In the genomic region with DNA sequence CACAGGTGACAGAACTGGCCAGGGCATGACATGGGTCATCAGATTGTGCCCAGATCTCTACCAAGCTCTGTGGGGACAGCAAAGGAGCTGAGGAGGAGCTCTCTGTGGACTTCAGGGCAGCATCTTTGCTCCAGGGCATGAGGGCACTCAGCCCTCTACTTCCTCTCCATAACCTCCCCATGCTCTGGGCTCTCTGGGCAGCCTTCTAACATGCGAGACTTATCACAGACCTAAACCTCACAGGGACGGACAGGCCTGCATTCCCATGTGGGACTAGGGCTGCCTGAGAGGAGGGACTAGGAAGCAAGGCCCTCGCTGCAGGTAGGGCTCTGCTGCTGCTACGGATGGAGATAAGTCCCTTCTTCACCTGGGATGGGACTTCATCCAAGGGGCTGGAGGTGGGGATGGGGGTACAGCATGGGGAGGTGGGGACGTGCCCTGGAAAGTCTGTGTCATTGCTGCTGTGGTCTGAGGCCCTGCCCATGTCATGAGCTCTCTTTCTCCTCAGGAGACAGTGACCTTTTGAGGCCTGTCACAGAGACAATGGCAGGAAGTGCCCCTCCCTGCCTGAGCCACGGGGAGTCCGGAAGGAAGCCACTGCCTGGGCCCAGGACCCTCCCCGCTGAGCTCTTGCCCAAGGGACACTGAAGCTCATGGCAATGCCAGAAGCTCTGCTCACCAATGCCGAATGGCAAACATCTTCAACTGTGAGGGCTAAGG, we compare ENCODE assay signal across 8 cellular contexts. TPM values are rescaled to one million over a fixed set of nuclear protein-coding genes. Genes with fewer than 3 reads are reported as not detected.
DNase-seq lines count a peak whose midpoint lies in the region; ATAC-seq and TF ChIP-seq lines count a peak whose summit lies in the region.

No MANE protein-coding gene starts in this region.

- H3K27me3 Mint-ChIP-seq in naive thymus-derived CD8-positive, alpha-beta T cell: no peaks in the 10 kb centered on the region

- CTCF ChIA-PET in PC-9 (lab: Charles Lee): interaction anchor here (1.4 kb wide), 1 partner anchor 63 kb away, joined by 3 read pairs; no protein-coding TSS in a partner anchor

- no peaks in the 10 kb centered on the region for H3K36me3 ChIP-seq in PC-9 (ENCODE audit: low read depth)

- no peak for TF ChIP-seq CTCF in PC-9 (conservative IDR thresholded peaks at IDR 0.05)
- TF ChIP-seq CTCF in coronary artery (IDR thresholded peaks at IDR 0.05): no peak

- H3K4me3 Mint-ChIP-seq in naive thymus-derived CD8-positive, alpha-beta T cell: peak overlapping the region; percentile 43 to 84 (median 76)

- no peaks in the 10 kb centered on the region for H3K27me3 ChIP-seq in PC-9 (ENCODE audit: insufficient read depth, low read depth)

- peaks cover 49% of the 10 kb centered on the region for H3K4me1 ChIP-seq in PC-9 (replicated peaks; ENCODE audit: insufficient read depth)

- H3K36me3 Mint-ChIP-seq in naive thymus-derived CD8-positive, alpha-beta T cell: peaks cover 5 to 18% (median 7%) of the 10 kb centered on the region in 3 donors

- no peak overlapping the region for H2AFZ ChIP-seq in PC-9

- intact Hi-C loops in PC-9 (cut with micrococcal nuclease; ENCODE audit: unreplicated experiment): loop anchor here (2.0 kb wide), 1 partner anchor 18 kb away; no protein-coding TSS in a partner anchor

- H3K4me3 ChIP-seq in PC-9 (no peak overlapping the region), coronary artery (no peak overlapping the region)

- peak; percentile 91 for ATAC-seq in naive thymus-derived CD8-positive, alpha-beta T cell
- no peak for ATAC-seq in GM18858 (IDR thresholded peaks at IDR 0.05; ENCODE audit: unreplicated experiment)

- no peaks in the 10 kb centered on the region for H3K9me3 Mint-ChIP-seq in naive thymus-derived CD8-positive, alpha-beta T cell

- POLR2A ChIA-PET in PC-9 (lab: Charles Lee; ENCODE audit: unreplicated experiment): interaction anchor here (0.6 to 0.7 kb wide), 2 partner anchors 35 to 53 kb away, joined by 4 to 5 read pairs; no protein-coding TSS in a partner anchor
- POLR2A ChIA-PET in naive thymus-derived CD8-positive, alpha-beta T cell (lab: Charles Lee): interaction anchor here (0.6 to 8.8 kb wide), 15 partner anchors 11 to 140 kb away, joined by 3 to 143 read pairs (median 4); a partner anchor contains a TSS

- H3K4me2 ChIP-seq in PC-9: peak overlapping the region; percentile 40

- DNase-seq in Daoy (ENCODE audit: low read depth) (peak; percentile 23), PC-9 (peak in 1 of 2 experiments; percentile 50), NCI-H1417 treated with DMSO at 0.1 percent for 48 hours (lab: John Stamatoyannopoulos, UW) (no peak), epidermal melanocyte (ENCODE audit: insufficient read length, low spot score) (no peak), coronary artery (ENCODE audit: low spot score) (no peak)
- peak; percentile 13 for DNase-seq in activated T-helper 9 cell treated with anti-CD3 and anti-CD28 coated beads, Interleukin-2, amount 50 U/mL, for 16 hours (ENCODE audit: low read depth)
- peak in 9 of 10 donors; percentile 23 to 78 (median 45) for DNase-seq in naive thymus-derived CD8-positive, alpha-beta T cell

- H3K4me1 Mint-ChIP-seq in naive thymus-derived CD8-positive, alpha-beta T cell: peaks cover 44 to 76% (median 72%) of the 10 kb centered on the region in 4 donors

- 0 out of 2 replicates have a peak, but pooled peaks cover 2% of the 10 kb centered on the region for H3K79me2 ChIP-seq in PC-9 (ENCODE audit: low read depth)

- BruUV-seq in PC-9 (replicated peaks; lab: Mats Ljungman, UMichigan): no TSS peak

- H3F3A ChIP-seq in PC-9 (ENCODE audit: insufficient read depth, low read depth): peaks cover 35% of the 10 kb centered on the region

- no peaks in the 10 kb centered on the region for H3K9me2 ChIP-seq in PC-9 (ENCODE audit: insufficient read depth)

- no peaks in the 10 kb centered on the region for H3K9me3 ChIP-seq in PC-9 (ENCODE audit: insufficient read depth, low read depth)

- H3K27ac Mint-ChIP-seq in naive thymus-derived CD8-positive, alpha-beta T cell: peak overlapping the region; percentile 89 to 97 (median 96)

- no peak overlapping the region for H3K27ac ChIP-seq in PC-9
- peak overlapping the region in 1 of 2 donors; percentile 50 for H3K27ac ChIP-seq in coronary artery

- no peaks in the 10 kb centered on the region for H4K20me1 ChIP-seq in PC-9 (ENCODE audit: insufficient read depth)

RNA-seq across cellular contexts. Expression of a gene that starts 44.1 kb away (rescaled TPM):
- 1.1 and 1.4 TPM in 2 replicates for total RNA-seq in Daoy (2014; rRNA removed; shearing (Covaris generic))
- total RNA-seq in PC-9 (2021): 16.6 and 21.6 TPM in 2 replicates
- total RNA-seq in naive thymus-derived CD8-positive, alpha-beta T cell: 10 to 100 TPM; 36.9 to 42.7 TPM
- polyA plus RNA-seq in naive thymus-derived CD8-positive, alpha-beta T cell: 1 to 10 TPM; 4.0 to 6.3 (median 4.7) TPM

Comparison
In these comparisons a context has a peak if more than half of its experiments do, and no peak if none do; other contexts are left out.
1. DNase-seq: peak in Daoy (single experiment), activated T-helper 9 cell treated with anti-CD3 and anti-CD28 coated beads, Interleukin-2, amount 50 U/mL, for 16 hours (single experiment) and naive thymus-derived CD8-positive, alpha-beta T cell (9 of 10); none in NCI-H1417 treated with DMSO at 0.1 percent for 48 hours (single experiment), epidermal melanocyte (single experiment) and coronary artery (single experiment).